9 cellular contexts compared by ENCODE assay signal in genomic region chr22:28051787-28052356, GRCh38.
DNase-seq lines count a peak whose midpoint lies in the region; ATAC-seq and TF ChIP-seq lines count a peak whose summit lies in the region.
"Had no signal": no experiment of that assay in that cellular context is flagged by ENCODE, and none has a peak within 500 bp of the region (broad histone marks: within the 10 kb centered on the region; RNA-seq: fewer than 3 reads in every experiment).

No MANE protein-coding gene starts in this region.

- H3K27ac ChIP-seq in gastroesophageal sphincter (no peak overlapping the region), trophoblast cell (ENCODE audit: low read depth, low read length) (no peak overlapping the region)

- peak; percentile 3 for DNase-seq in NK-92 treated with Interleukin-12 subunit alpha and Interleukin-12 subunit beta, amount 100 ng/mL, for 24 hours (lab: John Stamatoyannopoulos, UW)
- DNase-seq in NK-92 (lab: John Stamatoyannopoulos, UW; ENCODE audit: unreplicated experiment) (no peak), NCI-H1694 treated with DMSO at 0.1 percent for 48 hours (lab: John Stamatoyannopoulos, UW) (peak; percentile 38), trophoblast cell (peak; percentile 54 to 75), RPMI8226 (no peak)
- peak; percentile 33 for DNase-seq in activated CD8-positive, alpha-beta memory T cell treated with anti-CD3 and anti-CD28 coated beads, Interleukin-2, amount 50 U/mL, for 4 hours

- H3K23ac ChIP-seq in trophoblast cell (ENCODE audit: low read length), result no peak overlapping the region

- no peak overlapping the region for H4K12ac ChIP-seq in trophoblast cell (ENCODE audit: low read depth, low read length)

- no peak for TF ChIP-seq POLR2A in gastroesophageal sphincter (IDR thresholded peaks at IDR 0.05)

- no peak for TF ChIP-seq EP300 in gastroesophageal sphincter (IDR thresholded peaks at IDR 0.05)

- TF ChIP-seq CTCF in gastroesophageal sphincter (IDR thresholded peaks at IDR 0.05), result peak; percentile 80 to 93 (median 83)

- H3K4me1 ChIP-seq in gastroesophageal sphincter, result peaks cover 0 to 38% (median 0%) of the 10 kb centered on the region in 3 donors
- H3K4me1 ChIP-seq in trophoblast cell (ENCODE audit: control insufficient read depth in 1 of 2, insufficient read depth in 2 of 2, low read length in 2 of 2), result no peaks in the 10 kb centered on the region

- no peak overlapping the region for H4K91ac ChIP-seq in trophoblast cell (ENCODE audit: low read depth, low read length)

- no peaks in the 10 kb centered on the region for H3K79me2 ChIP-seq in trophoblast cell (ENCODE audit: control insufficient read depth, insufficient read depth, low read length, poor library complexity)

- no peaks in the 10 kb centered on the region for H3K79me1 ChIP-seq in trophoblast cell (ENCODE audit: low read length)

- H3K9ac ChIP-seq in trophoblast cell (ENCODE audit: low read length), result no peak overlapping the region

- ATAC-seq in gastroesophageal sphincter, result no peak
- ATAC-seq in HG02970 (IDR thresholded peaks at IDR 0.05; ENCODE audit: low FRiP score, unreplicated experiment), result no peak
- ATAC-seq: activated naive CD4-positive, alpha-beta T cell treated with anti-CD3 and anti-CD28 coated beads, Interleukin-2, amount 50 U/mL, for 72 hours had no signal

- H3K4me3 ChIP-seq in gastroesophageal sphincter (no peak overlapping the region), trophoblast cell (ENCODE audit: low read depth, low read length) (no peak overlapping the region)

- H3K36me3 ChIP-seq in gastroesophageal sphincter (no peaks in the 10 kb centered on the region), trophoblast cell (ENCODE audit: control insufficient read depth in 1 of 2, insufficient read depth in 2 of 2, low read length in 2 of 2) (no peaks in the 10 kb centered on the region)

- H3K14ac ChIP-seq in trophoblast cell (ENCODE audit: low read length), result no peak overlapping the region

- no peak overlapping the region for H2AK5ac ChIP-seq in trophoblast cell (ENCODE audit: low read length)

- H3K4me2 ChIP-seq in trophoblast cell (ENCODE audit: low read length), result no peak overlapping the region

- H2BK5ac ChIP-seq in trophoblast cell (ENCODE audit: low read depth, low read length, poor library complexity), result no peak overlapping the region

- no peak overlapping the region for H2BK120ac ChIP-seq in trophoblast cell (ENCODE audit: insufficient read depth, low read length, poor library complexity)

- no peak overlapping the region for H3K18ac ChIP-seq in trophoblast cell (ENCODE audit: low read length)

- no peak overlapping the region for H4K8ac ChIP-seq in trophoblast cell (ENCODE audit: low read depth, low read length)

- H2BK12ac ChIP-seq in trophoblast cell (ENCODE audit: low read length), result no peak overlapping the region

- 50 to 51% methylated on average over 5 of the region's 5 CpGs for WGBS in gastroesophageal sphincter (ENCODE audit: low coverage in 1 of 2), 2 donors
- no CpG with 5 or more reads among the region's 5 CpGs for WGBS in trophoblast cell (ENCODE audit: extremely low coverage, insufficient coverage, insufficient read length)

- no peak overlapping the region for H3K4ac ChIP-seq in trophoblast cell (ENCODE audit: low read depth, low read length)

- no peaks in the 10 kb centered on the region for H3K27me3 ChIP-seq in gastroesophageal sphincter
- no peaks in the 10 kb centered on the region for H3K27me3 ChIP-seq in trophoblast cell (ENCODE audit: insufficient read depth, low read length)

- no peak overlapping the region for H2AFZ ChIP-seq in trophoblast cell (ENCODE audit: insufficient read depth, low read length, poor library complexity)

- H3K9me3 ChIP-seq in gastroesophageal sphincter (no peaks in the 10 kb centered on the region), trophoblast cell (ENCODE audit: insufficient read depth, low read depth, low read length) (peaks cover 4% of the 10 kb centered on the region)

Comparison
In these comparisons a context has a peak if more than half of its experiments do, and no peak if none do; other contexts are left out.
1. DNase-seq: peak in NK-92 treated with Interleukin-12 subunit alpha and Interleukin-12 subunit beta, amount 100 ng/mL, for 24 hours (single experiment), NCI-H1694 treated with DMSO at 0.1 percent for 48 hours (single experiment), activated CD8-positive, alpha-beta memory T cell treated with anti-CD3 and anti-CD28 coated beads, Interleukin-2, amount 50 U/mL, for 4 hours (single experiment) and trophoblast cell (2 of 2); none in NK-92 (single experiment) and RPMI8226 (single experiment).